Comparison of ENCODE assay signal across 1 cellular context in genomic region chr1:222844108-222844779, GRCh38.
TF ChIP-seq lines count a peak whose summit lies in the region.

No MANE protein-coding gene starts in this region.

TF ChIP-seq in HEK293, 187 proteins besides CTCF, POLR2A, EP300 and RAD21 (continued from another document):
- no peak for TF ChIP-seq ZNF398 (tag by site-specific recombination; IDR thresholded peaks at IDR 0.05)
- 0 out of 2 replicates have a peak, but pooled peaks have one; percentile 20 for TF ChIP-seq ZNF335 (tag by site-specific recombination; conservative IDR thresholded peaks at IDR 0.05)
- no peak for TF ChIP-seq HOXA7 (CRISPR knock-in tag; IDR thresholded peaks at IDR 0.05; ENCODE audit: borderline replicate concordance)
